In the genomic region with DNA sequence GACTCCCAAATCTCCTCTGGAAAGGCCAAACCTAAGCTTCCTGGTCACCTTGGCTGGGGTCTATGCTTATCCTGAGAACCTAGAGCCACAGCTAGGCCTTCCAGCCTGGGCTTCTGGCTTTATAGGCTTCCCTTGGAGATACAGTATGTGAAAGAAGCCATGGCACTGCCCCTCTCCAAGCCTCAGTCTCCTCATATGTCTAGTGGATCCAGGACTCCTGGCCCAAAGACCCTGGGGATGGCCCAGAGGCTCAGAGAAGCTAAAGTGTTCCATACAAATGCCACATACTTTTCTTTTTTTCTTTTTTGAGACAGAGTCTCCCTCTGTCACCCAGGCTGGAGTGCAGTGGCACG, we compare ENCODE assay signal across 1 cellular context.
TF ChIP-seq lines count a peak whose summit lies in the region.

No MANE protein-coding gene starts in this region.

TF ChIP-seq in HepG2, 621 proteins besides CTCF, POLR2A, EP300 and RAD21:
- peak; percentile 51; the same call in 1 of the 2 replicates for TF ChIP-seq RBFOX2 (IDR thresholded peaks at IDR 0.05; ENCODE audit: low read depth, low read length)
- 0 out of 2 replicates have a peak, but pooled peaks have one; percentile 26 for TF ChIP-seq POLR2G (IDR thresholded peaks at IDR 0.05; ENCODE audit: low read depth, low read length)
- TF ChIP-seq FUBP1 (CRISPR knock-in tag; IDR thresholded peaks at IDR 0.05; ENCODE audit: borderline replicate concordance), result no peak
- TF ChIP-seq SP1 (IDR thresholded peaks at IDR 0.05), result no peak
- TF ChIP-seq SP1 (CRISPR knock-in tag; IDR thresholded peaks at IDR 0.05), result no peak
- no peak for TF ChIP-seq ZNF143 (CRISPR knock-in tag; IDR thresholded peaks at IDR 0.05)
- TF ChIP-seq, protein P1, sequence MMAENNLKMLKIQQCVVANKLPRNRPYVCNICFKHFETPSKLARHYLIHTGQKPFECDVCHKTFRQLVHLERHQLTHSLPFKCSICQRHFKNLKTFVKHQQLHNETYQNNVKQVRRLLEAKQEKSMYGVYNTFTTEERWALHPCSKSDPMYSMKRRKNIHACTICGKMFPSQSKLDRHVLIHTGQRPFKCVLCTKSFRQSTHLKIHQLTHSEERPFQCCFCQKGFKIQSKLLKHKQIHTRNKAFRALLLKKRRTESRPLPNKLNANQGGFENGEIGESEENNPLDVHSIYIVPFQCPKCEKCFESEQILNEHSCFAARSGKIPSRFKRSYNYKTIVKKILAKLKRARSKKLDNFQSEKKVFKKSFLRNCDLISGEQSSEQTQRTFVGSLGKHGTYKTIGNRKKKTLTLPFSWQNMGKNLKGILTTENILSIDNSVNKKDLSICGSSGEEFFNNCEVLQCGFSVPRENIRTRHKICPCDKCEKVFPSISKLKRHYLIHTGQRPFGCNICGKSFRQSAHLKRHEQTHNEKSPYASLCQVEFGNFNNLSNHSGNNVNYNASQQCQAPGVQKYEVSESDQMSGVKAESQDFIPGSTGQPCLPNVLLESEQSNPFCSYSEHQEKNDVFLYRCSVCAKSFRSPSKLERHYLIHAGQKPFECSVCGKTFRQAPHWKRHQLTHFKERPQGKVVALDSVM (CRISPR knock-in tag; IDR thresholded peaks at IDR 0.05), result no peak
- no peak for TF ChIP-seq SOX5 (CRISPR knock-in tag; IDR thresholded peaks at IDR 0.05; ENCODE audit: borderline replicate concordance)
